In genomic region chr4:108181704-108182103, GRCh38 we compare ENCODE assay signal across 14 cellular contexts. TPM values are rescaled to one million over a fixed set of nuclear protein-coding genes. Genes with fewer than 3 reads are reported as not detected.
A peak's percentile ranks its signal among the peaks of the same experiment; 100 is the strongest.
DNase-seq lines count a peak whose midpoint lies in the region; ATAC-seq and TF ChIP-seq lines count a peak whose summit lies in the region.
"Had no signal": no experiment of that assay in that cellular context is flagged by ENCODE, and none has a peak within 500 bp of the region (broad histone marks: within the 10 kb centered on the region; RNA-seq: fewer than 3 reads in every experiment).

No MANE protein-coding gene starts in this region.

- H3K4me3 ChIP-seq in GM12864 (ENCODE audit: low read depth, low read length) (no peak overlapping the region), NB4 (ENCODE audit: low read depth, low read length) (no peak overlapping the region), fibroblast of villous mesenchyme (ENCODE audit: low read depth, low read length) (no peak overlapping the region)
- H3K4me3 ChIP-seq: ovary had no signal

- TF ChIP-seq POLR2A in NB4 (IDR thresholded peaks at IDR 0.05; ENCODE audit: extremely low read depth, insufficient read length): no peak

- DNase-seq in GM12864 (ENCODE audit: low read depth) (no peak), NB4 (ENCODE audit: low read depth) (peak; percentile 4), fibroblast of villous mesenchyme (ENCODE audit: low read depth) (no peak), OCI-M2 (lab: John Stamatoyannopoulos, UW; ENCODE audit: unreplicated experiment) (no peak), NOMO-1 treated with dmso at 0.1 percent for 144 hours (lab: John Stamatoyannopoulos, UW; ENCODE audit: unreplicated experiment) (no peak), NCI-H2171 treated with DMSO at 0.1 percent for 48 hours (lab: John Stamatoyannopoulos, UW) (no peak), HPDE6-E6E7 (ENCODE audit: extremely low spot score) (no peak)
- DNase-seq: activated CD4-positive, alpha-beta T cell treated with anti-CD3 and anti-CD28 coated beads, Interleukin-2, amount 10 ng/mL, durations not matched to agents 24 days and 14 days; activated naive CD4-positive, alpha-beta T cell treated with Interleukin-2 at 50 U/mL for 16 hours; foreskin melanocyte; NCI-H2171; ovary; SHP77 treated with DMSO at 0.1 percent for 48 hours had no signal

- peak; percentile 19 for TF ChIP-seq CTCF in GM12864 (IDR thresholded peaks at IDR 0.05; ENCODE audit: low read depth, low read length, missing control alignments)
- no peak for TF ChIP-seq CTCF in NB4 (IDR thresholded peaks at IDR 0.05; ENCODE audit: low read depth, low read length)
- peak; percentile 7 for TF ChIP-seq CTCF in fibroblast of villous mesenchyme (IDR thresholded peaks at IDR 0.05; ENCODE audit: insufficient read depth, low read depth, low read length)

- peak; percentile 61 for ATAC-seq in GM21515 (IDR thresholded peaks at IDR 0.05; ENCODE audit: unreplicated experiment)

RNA-seq across cellular contexts. Expression of gene LEF1, which starts 13.0 kb away (rescaled TPM):
- under 0.01 and 1.6 TPM in 2 replicates for total RNA-seq in fibroblast of villous mesenchyme
